1 cellular context compared by ENCODE assay signal in genomic region chr17:50919321-50920040, GRCh38.
A peak's percentile ranks its signal among the peaks of the same experiment; 100 is the strongest.
TF ChIP-seq lines count a peak whose summit lies in the region.

No MANE protein-coding gene starts in this region.

TF ChIP-seq in HepG2, 621 proteins besides CTCF, POLR2A, EP300 and RAD21 (continued from another document and continues in another):
- no peak for TF ChIP-seq ZNF281 (CRISPR knock-in tag; IDR thresholded peaks at IDR 0.05; ENCODE audit: borderline replicate concordance)
- peak; percentile 31 for TF ChIP-seq SKI (IDR thresholded peaks at IDR 0.05; ENCODE audit: partially characterized antibody)
- no peak for TF ChIP-seq JARID2 (CRISPR knock-in tag; IDR thresholded peaks at IDR 0.05; ENCODE audit: insufficient replicate concordance)
- TF ChIP-seq XRCC5 (optimal IDR thresholded peaks at IDR 0.05; ENCODE audit: low read length) = peak; percentile 76
- TF ChIP-seq ZFP36L1 (CRISPR knock-in tag; IDR thresholded peaks at IDR 0.05) = no peak
- no peak for TF ChIP-seq NR2C2 (CRISPR knock-in tag; IDR thresholded peaks at IDR 0.05; ENCODE audit: borderline replicate concordance)
- TF ChIP-seq SOX13 (IDR thresholded peaks at IDR 0.05) = no peak
- no peak for TF ChIP-seq SOX13 (CRISPR knock-in tag; conservative IDR thresholded peaks at IDR 0.05 in 1 of 2, IDR thresholded peaks at IDR 0.05 in 1 of 2)
- TF ChIP-seq UBTF (CRISPR knock-in tag; IDR thresholded peaks at IDR 0.05) = peak; percentile 50; the same call in 1 of the 2 replicates
- peak; percentile 58 for TF ChIP-seq HNF1B (CRISPR knock-in tag; IDR thresholded peaks at IDR 0.05)
- TF ChIP-seq TAF1 (CRISPR knock-in tag; IDR thresholded peaks at IDR 0.05) = no peak
- TF ChIP-seq ZNF800 (CRISPR knock-in tag; IDR thresholded peaks at IDR 0.05) = no peak
- no peak for TF ChIP-seq FOXJ3 (CRISPR knock-in tag; IDR thresholded peaks at IDR 0.05; ENCODE audit: borderline replicate concordance)
- TF ChIP-seq SRSF4 (IDR thresholded peaks at IDR 0.05; ENCODE audit: low read depth, low read length, poor library complexity, severe bottlenecking) = no peak
- no peak for TF ChIP-seq ZNF549 (CRISPR knock-in tag; IDR thresholded peaks at IDR 0.05)
- 0 out of 2 replicates have a peak, but pooled peaks have one; percentile 38 for TF ChIP-seq ZZZ3 (CRISPR knock-in tag; IDR thresholded peaks at IDR 0.05; ENCODE audit: borderline replicate concordance)
- TF ChIP-seq ZNF639 (CRISPR knock-in tag; conservative IDR thresholded peaks at IDR 0.05) = no peak
- TF ChIP-seq DRAP1 (CRISPR knock-in tag; IDR thresholded peaks at IDR 0.05) = 0 out of 2 replicates have a peak, but pooled peaks have one; percentile 12
- peak; percentile 59; the same call in 1 of the 2 replicates for TF ChIP-seq ZNF276 (CRISPR knock-in tag; IDR thresholded peaks at IDR 0.05; ENCODE audit: low read depth)
- peak; percentile 48; the same call in 1 of the 2 replicates for TF ChIP-seq POGZ (CRISPR knock-in tag; IDR thresholded peaks at IDR 0.05)
- no peak for TF ChIP-seq ZFP62 (CRISPR knock-in tag; IDR thresholded peaks at IDR 0.05)
- 0 out of 2 replicates have a peak, but pooled peaks have one; percentile 27 for TF ChIP-seq RNF2 (conservative IDR thresholded peaks at IDR 0.05; ENCODE audit: low read depth)
- 0 out of 2 replicates have a peak, but pooled peaks have one; percentile 22 for TF ChIP-seq TFDP1 (CRISPR knock-in tag; IDR thresholded peaks at IDR 0.05; ENCODE audit: borderline replicate concordance)
- no peak for TF ChIP-seq ZNF766 (CRISPR knock-in tag; IDR thresholded peaks at IDR 0.05; ENCODE audit: borderline replicate concordance)
- peak; percentile 98 for TF ChIP-seq HIC2 (CRISPR knock-in tag; IDR thresholded peaks at IDR 0.05; ENCODE audit: low read depth)
- TF ChIP-seq SMAD1 (CRISPR knock-in tag; IDR thresholded peaks at IDR 0.05; ENCODE audit: borderline replicate concordance, low read depth) = peak; percentile 81; the same call in 1 of the 2 replicates
- TF ChIP-seq ZNF615 (CRISPR knock-in tag; IDR thresholded peaks at IDR 0.05; ENCODE audit: borderline replicate concordance) = no peak
- TF ChIP-seq STAG1 (CRISPR knock-in tag; IDR thresholded peaks at IDR 0.05) = no peak
- TF ChIP-seq SIN3B (IDR thresholded peaks at IDR 0.05; ENCODE audit: low read length) = no peak
- no peak for TF ChIP-seq DBP (CRISPR knock-in tag; IDR thresholded peaks at IDR 0.05; ENCODE audit: not compliant biosample characterization)
- TF ChIP-seq ZSCAN22 (CRISPR knock-in tag; IDR thresholded peaks at IDR 0.05) = no peak
- no peak for TF ChIP-seq CERS6 (CRISPR knock-in tag; IDR thresholded peaks at IDR 0.05)
- no peak for TF ChIP-seq CHD2 (IDR thresholded peaks at IDR 0.05; ENCODE audit: low read depth, low read length)
- TF ChIP-seq NCOA5 (CRISPR knock-in tag; IDR thresholded peaks at IDR 0.05) = no peak
- no peak for TF ChIP-seq ELF1 (CRISPR knock-in tag; IDR thresholded peaks at IDR 0.05)
- peak; percentile 34 for TF ChIP-seq PHF5A (CRISPR knock-in tag; IDR thresholded peaks at IDR 0.05; ENCODE audit: low read depth, unreplicated experiment)
- 0 out of 2 replicates have a peak, but pooled peaks have one; percentile 32 for TF ChIP-seq SOX5 (CRISPR knock-in tag; IDR thresholded peaks at IDR 0.05; ENCODE audit: borderline replicate concordance)
- peak; percentile 32; the same call in 1 of the 2 replicates for TF ChIP-seq ZMYM3 (CRISPR knock-in tag; IDR thresholded peaks at IDR 0.05)
- TF ChIP-seq TRAFD1 (CRISPR knock-in tag; IDR thresholded peaks at IDR 0.05; ENCODE audit: borderline replicate concordance) = no peak
- peak; percentile 57 for TF ChIP-seq ZFX (CRISPR knock-in tag; IDR thresholded peaks at IDR 0.05; ENCODE audit: low read depth)
- TF ChIP-seq SUZ12 (IDR thresholded peaks at IDR 0.05; ENCODE audit: low read depth, low read length) = no peak
